ENCODE assay signal across 31 cellular contexts in genomic region chr6:96491926-96492325, GRCh38.
"Had no signal": no experiment of that assay in that cellular context is flagged by ENCODE, and none has a peak within 500 bp of the region (broad histone marks: within the 10 kb centered on the region; RNA-seq: fewer than 3 reads in every experiment).

No MANE protein-coding gene starts in this region.

- H3K27me3 ChIP-seq: adrenal gland, ascending aorta, body of pancreas, brain microvascular endothelial cell, breast epithelium, cardiac muscle cell had no signal

- H3K27ac ChIP-seq: adrenal gland, ascending aorta, body of pancreas, brain microvascular endothelial cell, breast epithelium, cardiac muscle cell had no signal

- H3K36me3 ChIP-seq: adrenal gland, ascending aorta, brain microvascular endothelial cell, breast epithelium, cardiac muscle cell had no signal

- H3K4me3 ChIP-seq: adrenal gland, ascending aorta, body of pancreas, breast epithelium, cardiac muscle cell had no signal

- H3K4me1 ChIP-seq: adrenal gland, ascending aorta, body of pancreas, breast epithelium had no signal

- ATAC-seq: activated naive CD4-positive, alpha-beta T cell treated with anti-CD3 and anti-CD28 coated beads, Interleukin-2, amount 50 U/mL, for 72 hours; activated naive CD8-positive, alpha-beta T cell treated with anti-CD3 and anti-CD28 coated beads, Interleukin-2, amount 50 U/mL, for 24 hours; activated T-cell treated with anti-CD3 and anti-CD28 coated beads, Interleukin-2, amount 50 U/mL, for 4 hours; activated T-cell treated with anti-CD3 and anti-CD28 coated beads, Interleukin-2, amount 50 U/mL, for 72 hours; activated T-helper 17 cell treated with anti-CD3 and anti-CD28 coated beads, Interleukin-2, amount 50 U/mL, for 72 hours; body of pancreas had no signal

- DNase-seq: activated effector memory CD4-positive, alpha-beta T cell treated with anti-CD3 and anti-CD28 coated beads, Interleukin-2, amount 50 U/mL, for 16 hours; activated effector memory CD4-positive, alpha-beta T cell treated with Interleukin-2 at 50 U/mL for 16 hours; activated gamma-delta T cell; activated gamma-delta T cell treated with Interleukin-2 at 50 U/mL for 16 hours; activated naive CD4-positive, alpha-beta T cell; activated naive CD4-positive, alpha-beta T cell treated with anti-CD3 and anti-CD28 coated beads for 36 hours; activated naive CD4-positive, alpha-beta T cell treated with anti-CD3 and anti-CD28 coated beads, Interleukin-2, amount 10 ng/mL, durations not matched to agents 7 days and 5 days; activated naive CD4-positive, alpha-beta T cell treated with anti-CD3 and anti-CD28 coated beads, Interleukin-2, amount 50 U/mL, for 16 hours; activated naive CD4-positive, alpha-beta T cell treated with Interleukin-2 at 50 U/mL for 16 hours; activated naive CD8-positive, alpha-beta T cell treated with anti-CD3 and anti-CD28 coated beads for 36 hours; activated naive CD8-positive, alpha-beta T cell treated with anti-CD3 and anti-CD28 coated beads, Interleukin-2, amount 10 ng/mL, durations not matched to agents 7 days and 5 days; activated naive CD8-positive, alpha-beta T cell treated with anti-CD3 and anti-CD28 coated beads, Interleukin-2, amount 50 U/mL, for 24 hours; activated T-cell treated with anti-CD3 and anti-CD28 coated beads, Interleukin-2, amount 50 U/mL, for 24 hours; activated T-cell treated with anti-CD3 and anti-CD28 coated beads, Interleukin-2, amount 50 U/mL, for 4 hours; activated T-cell treated with anti-CD3 and anti-CD28 coated beads, Interleukin-2, amount 50 U/mL, for 48 hours; activated T-cell treated with anti-CD3 and anti-CD28 coated beads, Interleukin-2, amount 50 U/mL, for 72 hours; adrenal gland; amniotic stem cell; amygdala; anterior cingulate cortex; aorta; body of pancreas; brain microvascular endothelial cell; caudate nucleus; central memory CD4-positive, alpha-beta T cell; cerebellar nuclear complex had no signal
